In genomic region chr4:26175016-26175786, GRCh38 we compare ENCODE assay signal across 10 cellular contexts.
DNase-seq lines count a peak whose midpoint lies in the region; ATAC-seq lines count a peak whose summit lies in the region.
"Had no signal": no experiment of that assay in that cellular context is flagged by ENCODE, and none has a peak within 500 bp of the region (broad histone marks: within the 10 kb centered on the region; RNA-seq: fewer than 3 reads in every experiment).

No MANE protein-coding gene starts in this region.

- peak; percentile 40 for DNase-seq in activated CD8-positive, alpha-beta memory T cell treated with anti-CD3 and anti-CD28 coated beads, Interleukin-2, amount 10 ng/mL, durations not matched to agents 7 days and 5 days
- DNase-seq in activated CD8-positive, alpha-beta memory T cell treated with anti-CD3 and anti-CD28 coated beads, Interleukin-2, amount 50 U/mL, for 48 hours: no peak
- DNase-seq in activated CD4-positive, alpha-beta T cell treated with anti-CD3 and anti-CD28 coated beads, Interleukin-2, amount 10 ng/mL, durations not matched to agents 24 days and 14 days: peak; percentile 75
- DNase-seq in stimulated activated CD4-positive, alpha-beta T cell treated with anti-CD3 and anti-CD28 coated beads, Interleukin-4, amount 100 ng/mL, for 1 hour: peak; percentile 21
- DNase-seq in immature natural killer cell (no peak), NCI-H2107 (lab: John Stamatoyannopoulos, UW) (no peak), OCI-M2 (lab: John Stamatoyannopoulos, UW; ENCODE audit: unreplicated experiment) (no peak)
- DNase-seq: activated naive CD8-positive, alpha-beta T cell treated with anti-CD3 and anti-CD28 coated beads, Interleukin-2, amount 10 ng/mL, durations not matched to agents 7 days and 5 days; NCI-H1694 had no signal

- H3K4me1 Mint-ChIP-seq in activated CD8-positive, alpha-beta memory T cell treated with anti-CD3 and anti-CD28 coated beads, Interleukin-2, amount 10 ng/mL, durations not matched to agents 7 days and 5 days: peaks cover 12% of the 10 kb centered on the region
- H3K4me1 Mint-ChIP-seq in activated CD4-positive, alpha-beta T cell treated with anti-CD3 and anti-CD28 coated beads, Interleukin-2, amount 10 ng/mL, durations not matched to agents 24 days and 14 days: peaks cover 26% of the 10 kb centered on the region
- H3K4me1 Mint-ChIP-seq in immature natural killer cell: no peaks in the 10 kb centered on the region

- no peak overlapping the region for H3K4me3 Mint-ChIP-seq in activated CD8-positive, alpha-beta memory T cell treated with anti-CD3 and anti-CD28 coated beads, Interleukin-2, amount 10 ng/mL, durations not matched to agents 7 days and 5 days
- peak overlapping the region; percentile 40 for H3K4me3 Mint-ChIP-seq in activated CD4-positive, alpha-beta T cell treated with anti-CD3 and anti-CD28 coated beads, Interleukin-2, amount 10 ng/mL, durations not matched to agents 24 days and 14 days
- H3K4me3 Mint-ChIP-seq in immature natural killer cell: no peak overlapping the region
- H3K4me3 Mint-ChIP-seq: activated naive CD8-positive, alpha-beta T cell treated with anti-CD3 and anti-CD28 coated beads, Interleukin-2, amount 10 ng/mL, durations not matched to agents 7 days and 5 days had no signal

- ATAC-seq in activated CD8-positive, alpha-beta memory T cell treated with anti-CD3 and anti-CD28 coated beads, Interleukin-2, amount 10 ng/mL, durations not matched to agents 7 days and 5 days: no peak
- peak; percentile 53 for ATAC-seq in HG02610 (IDR thresholded peaks at IDR 0.05; ENCODE audit: unreplicated experiment)

- H3K27me3 Mint-ChIP-seq in activated CD8-positive, alpha-beta memory T cell treated with anti-CD3 and anti-CD28 coated beads, Interleukin-2, amount 10 ng/mL, durations not matched to agents 7 days and 5 days: peaks cover 8% of the 10 kb centered on the region
- no peaks in the 10 kb centered on the region for H3K27me3 Mint-ChIP-seq in activated CD4-positive, alpha-beta T cell treated with anti-CD3 and anti-CD28 coated beads, Interleukin-2, amount 10 ng/mL, durations not matched to agents 24 days and 14 days
- peaks cover 0 to 12% (median 10%) of the 10 kb centered on the region in 3 donors for H3K27me3 Mint-ChIP-seq in immature natural killer cell (ENCODE audit: low read depth in 3 of 3)

- H3K9me3 Mint-ChIP-seq in activated CD8-positive, alpha-beta memory T cell treated with anti-CD3 and anti-CD28 coated beads, Interleukin-2, amount 10 ng/mL, durations not matched to agents 7 days and 5 days (ENCODE audit: low read depth): no peaks in the 10 kb centered on the region
- H3K9me3 Mint-ChIP-seq in activated CD4-positive, alpha-beta T cell treated with anti-CD3 and anti-CD28 coated beads, Interleukin-2, amount 10 ng/mL, durations not matched to agents 24 days and 14 days: peaks cover 3% of the 10 kb centered on the region
- no peaks in the 10 kb centered on the region for H3K9me3 Mint-ChIP-seq in immature natural killer cell

- intact Hi-C loops in activated CD4-positive, alpha-beta T cell treated with anti-CD3 and anti-CD28 coated beads, Interleukin-2, amount 10 ng/mL, durations not matched to agents 24 days and 14 days (cut with micrococcal nuclease): loop anchor here (1.0 to 2.0 kb wide), 2 partner anchors 18 to 24 kb away; no protein-coding TSS in a partner anchor

- H3K27ac Mint-ChIP-seq in activated CD8-positive, alpha-beta memory T cell treated with anti-CD3 and anti-CD28 coated beads, Interleukin-2, amount 10 ng/mL, durations not matched to agents 7 days and 5 days: no peak overlapping the region
- peak overlapping the region; percentile 90 for H3K27ac Mint-ChIP-seq in activated CD4-positive, alpha-beta T cell treated with anti-CD3 and anti-CD28 coated beads, Interleukin-2, amount 10 ng/mL, durations not matched to agents 24 days and 14 days
- no peak overlapping the region for H3K27ac Mint-ChIP-seq in immature natural killer cell
- H3K27ac Mint-ChIP-seq: activated naive CD8-positive, alpha-beta T cell treated with anti-CD3 and anti-CD28 coated beads, Interleukin-2, amount 10 ng/mL, durations not matched to agents 7 days and 5 days had no signal

- peaks cover 1% of the 10 kb centered on the region for H3K36me3 Mint-ChIP-seq in activated CD8-positive, alpha-beta memory T cell treated with anti-CD3 and anti-CD28 coated beads, Interleukin-2, amount 10 ng/mL, durations not matched to agents 7 days and 5 days
- H3K36me3 Mint-ChIP-seq in activated CD4-positive, alpha-beta T cell treated with anti-CD3 and anti-CD28 coated beads, Interleukin-2, amount 10 ng/mL, durations not matched to agents 24 days and 14 days (ENCODE audit: low read depth): peaks cover 3% of the 10 kb centered on the region
- no peaks in the 10 kb centered on the region for H3K36me3 Mint-ChIP-seq in immature natural killer cell

- CTCF ChIA-PET in activated CD8-positive, alpha-beta memory T cell treated with anti-CD3 and anti-CD28 coated beads, Interleukin-2, amount 10 ng/mL, durations not matched to agents 7 days and 5 days (lab: Charles Lee): interaction anchor here (1.5 kb wide), 1 partner anchor 30 kb away, joined by 3 read pairs; no protein-coding TSS in a partner anchor

Comparison
In these comparisons a context has a peak if more than half of its experiments do, and no peak if none do; other contexts are left out.
1. DNase-seq: peak in activated CD8-positive, alpha-beta memory T cell treated with anti-CD3 and anti-CD28 coated beads, Interleukin-2, amount 10 ng/mL, durations not matched to agents 7 days and 5 days (single experiment), activated CD4-positive, alpha-beta T cell treated with anti-CD3 and anti-CD28 coated beads, Interleukin-2, amount 10 ng/mL, durations not matched to agents 24 days and 14 days (single experiment) and stimulated activated CD4-positive, alpha-beta T cell treated with anti-CD3 and anti-CD28 coated beads, Interleukin-4, amount 100 ng/mL, for 1 hour (single experiment); none in activated CD8-positive, alpha-beta memory T cell treated with anti-CD3 and anti-CD28 coated beads, Interleukin-2, amount 50 U/mL, for 48 hours (single experiment), immature natural killer cell (0 of 3), NCI-H2107 (single experiment) and OCI-M2 (single experiment).